ENCODE assay signal across 1 cellular context in the genomic region with DNA sequence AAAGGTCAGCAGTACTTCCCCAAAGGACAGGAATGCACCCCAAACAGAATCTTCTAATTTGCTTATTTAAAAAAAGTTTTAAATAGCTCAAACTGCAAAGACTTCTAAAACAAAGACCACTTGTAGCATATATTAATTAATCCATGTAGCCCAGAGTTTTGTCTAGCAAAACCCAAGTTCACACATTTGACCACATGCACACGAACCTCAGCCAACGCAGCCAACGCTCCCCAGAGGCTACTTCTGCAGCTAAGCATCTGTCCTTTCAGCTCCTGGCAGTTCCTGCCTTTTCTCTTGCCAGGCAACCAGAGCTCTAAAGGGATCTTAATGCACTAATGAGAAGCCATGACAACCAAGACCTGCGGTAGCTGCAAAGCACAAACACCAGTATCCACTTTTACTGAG.
TF ChIP-seq lines count a peak whose summit lies in the region.

No MANE protein-coding gene starts in this region.

TF ChIP-seq in GM23338, 12 proteins besides CTCF, POLR2A, EP300 and RAD21:
- TF ChIP-seq, protein P1, sequence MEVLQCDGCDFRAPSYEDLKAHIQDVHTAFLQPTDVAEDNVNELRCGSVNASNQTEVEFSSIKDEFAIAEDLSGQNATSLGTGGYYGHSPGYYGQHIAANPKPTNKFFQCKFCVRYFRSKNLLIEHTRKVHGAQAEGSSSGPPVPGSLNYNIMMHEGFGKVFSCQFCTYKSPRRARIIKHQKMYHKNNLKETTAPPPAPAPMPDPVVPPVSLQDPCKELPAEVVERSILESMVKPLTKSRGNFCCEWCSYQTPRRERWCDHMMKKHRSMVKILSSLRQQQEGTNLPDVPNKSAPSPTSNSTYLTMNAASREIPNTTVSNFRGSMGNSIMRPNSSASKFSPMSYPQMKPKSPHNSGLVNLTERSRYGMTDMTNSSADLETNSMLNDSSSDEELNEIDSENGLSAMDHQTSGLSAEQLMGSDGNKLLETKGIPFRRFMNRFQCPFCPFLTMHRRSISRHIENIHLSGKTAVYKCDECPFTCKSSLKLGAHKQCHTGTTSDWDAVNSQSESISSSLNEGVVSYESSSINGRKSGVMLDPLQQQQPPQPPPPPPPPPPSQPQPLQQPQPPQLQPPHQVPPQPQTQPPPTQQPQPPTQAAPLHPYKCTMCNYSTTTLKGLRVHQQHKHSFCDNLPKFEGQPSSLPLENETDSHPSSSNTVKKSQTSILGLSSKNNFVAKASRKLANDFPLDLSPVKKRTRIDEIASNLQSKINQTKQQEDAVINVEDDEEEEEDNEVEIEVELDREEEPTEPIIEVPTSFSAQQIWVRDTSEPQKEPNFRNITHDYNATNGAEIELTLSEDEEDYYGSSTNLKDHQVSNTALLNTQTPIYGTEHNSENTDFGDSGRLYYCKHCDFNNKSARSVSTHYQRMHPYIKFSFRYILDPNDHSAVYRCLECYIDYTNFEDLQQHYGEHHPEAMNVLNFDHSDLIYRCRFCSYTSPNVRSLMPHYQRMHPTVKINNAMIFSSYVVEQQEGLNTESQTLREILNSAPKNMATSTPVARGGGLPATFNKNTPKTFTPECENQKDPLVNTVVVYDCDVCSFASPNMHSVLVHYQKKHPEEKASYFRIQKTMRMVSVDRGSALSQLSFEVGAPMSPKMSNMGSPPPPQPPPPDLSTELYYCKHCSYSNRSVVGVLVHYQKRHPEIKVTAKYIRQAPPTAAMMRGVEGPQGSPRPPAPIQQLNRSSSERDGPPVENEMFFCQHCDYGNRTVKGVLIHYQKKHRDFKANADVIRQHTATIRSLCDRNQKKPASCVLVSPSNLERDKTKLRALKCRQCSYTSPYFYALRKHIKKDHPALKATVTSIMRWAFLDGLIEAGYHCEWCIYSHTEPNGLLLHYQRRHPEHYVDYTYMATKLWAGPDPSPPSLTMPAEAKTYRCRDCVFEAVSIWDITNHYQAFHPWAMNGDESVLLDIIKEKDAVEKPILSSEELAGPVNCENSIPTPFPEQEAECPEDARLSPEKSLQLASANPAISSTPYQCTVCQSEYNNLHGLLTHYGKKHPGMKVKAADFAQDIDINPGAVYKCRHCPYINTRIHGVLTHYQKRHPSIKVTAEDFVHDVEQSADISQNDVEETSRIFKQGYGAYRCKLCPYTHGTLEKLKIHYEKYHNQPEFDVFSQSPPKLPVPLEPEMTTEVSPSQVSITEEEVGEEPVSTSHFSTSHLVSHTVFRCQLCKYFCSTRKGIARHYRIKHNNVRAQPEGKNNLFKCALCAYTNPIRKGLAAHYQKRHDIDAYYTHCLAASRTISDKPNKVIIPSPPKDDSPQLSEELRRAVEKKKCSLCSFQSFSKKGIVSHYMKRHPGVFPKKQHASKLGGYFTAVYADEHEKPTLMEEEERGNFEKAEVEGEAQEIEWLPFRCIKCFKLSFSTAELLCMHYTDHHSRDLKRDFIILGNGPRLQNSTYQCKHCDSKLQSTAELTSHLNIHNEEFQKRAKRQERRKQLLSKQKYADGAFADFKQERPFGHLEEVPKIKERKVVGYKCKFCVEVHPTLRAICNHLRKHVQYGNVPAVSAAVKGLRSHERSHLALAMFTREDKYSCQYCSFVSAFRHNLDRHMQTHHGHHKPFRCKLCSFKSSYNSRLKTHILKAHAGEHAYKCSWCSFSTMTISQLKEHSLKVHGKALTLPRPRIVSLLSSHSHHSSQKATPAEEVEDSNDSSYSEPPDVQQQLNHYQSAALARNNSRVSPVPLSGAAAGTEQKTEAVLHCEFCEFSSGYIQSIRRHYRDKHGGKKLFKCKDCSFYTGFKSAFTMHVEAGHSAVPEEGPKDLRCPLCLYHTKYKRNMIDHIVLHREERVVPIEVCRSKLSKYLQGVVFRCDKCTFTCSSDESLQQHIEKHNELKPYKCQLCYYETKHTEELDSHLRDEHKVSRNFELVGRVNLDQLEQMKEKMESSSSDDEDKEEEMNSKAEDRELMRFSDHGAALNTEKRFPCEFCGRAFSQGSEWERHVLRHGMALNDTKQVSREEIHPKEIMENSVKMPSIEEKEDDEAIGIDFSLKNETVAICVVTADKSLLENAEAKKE (CRISPR knock-in tag; IDR thresholded peaks at IDR 0.05), result no peak
- no peak for TF ChIP-seq STAT1 (IDR thresholded peaks at IDR 0.05; ENCODE audit: unreplicated experiment)
- TF ChIP-seq, protein P2, sequence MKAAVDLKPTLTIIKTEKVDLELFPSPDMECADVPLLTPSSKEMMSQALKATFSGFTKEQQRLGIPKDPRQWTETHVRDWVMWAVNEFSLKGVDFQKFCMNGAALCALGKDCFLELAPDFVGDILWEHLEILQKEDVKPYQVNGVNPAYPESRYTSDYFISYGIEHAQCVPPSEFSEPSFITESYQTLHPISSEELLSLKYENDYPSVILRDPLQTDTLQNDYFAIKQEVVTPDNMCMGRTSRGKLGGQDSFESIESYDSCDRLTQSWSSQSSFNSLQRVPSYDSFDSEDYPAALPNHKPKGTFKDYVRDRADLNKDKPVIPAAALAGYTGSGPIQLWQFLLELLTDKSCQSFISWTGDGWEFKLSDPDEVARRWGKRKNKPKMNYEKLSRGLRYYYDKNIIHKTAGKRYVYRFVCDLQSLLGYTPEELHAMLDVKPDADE (IDR thresholded peaks at IDR 0.05), result no peak
- TF ChIP-seq ZNF331 (CRISPR knock-in tag; IDR thresholded peaks at IDR 0.05; ENCODE audit: low read depth), result no peak
- TF ChIP-seq, protein P3, sequence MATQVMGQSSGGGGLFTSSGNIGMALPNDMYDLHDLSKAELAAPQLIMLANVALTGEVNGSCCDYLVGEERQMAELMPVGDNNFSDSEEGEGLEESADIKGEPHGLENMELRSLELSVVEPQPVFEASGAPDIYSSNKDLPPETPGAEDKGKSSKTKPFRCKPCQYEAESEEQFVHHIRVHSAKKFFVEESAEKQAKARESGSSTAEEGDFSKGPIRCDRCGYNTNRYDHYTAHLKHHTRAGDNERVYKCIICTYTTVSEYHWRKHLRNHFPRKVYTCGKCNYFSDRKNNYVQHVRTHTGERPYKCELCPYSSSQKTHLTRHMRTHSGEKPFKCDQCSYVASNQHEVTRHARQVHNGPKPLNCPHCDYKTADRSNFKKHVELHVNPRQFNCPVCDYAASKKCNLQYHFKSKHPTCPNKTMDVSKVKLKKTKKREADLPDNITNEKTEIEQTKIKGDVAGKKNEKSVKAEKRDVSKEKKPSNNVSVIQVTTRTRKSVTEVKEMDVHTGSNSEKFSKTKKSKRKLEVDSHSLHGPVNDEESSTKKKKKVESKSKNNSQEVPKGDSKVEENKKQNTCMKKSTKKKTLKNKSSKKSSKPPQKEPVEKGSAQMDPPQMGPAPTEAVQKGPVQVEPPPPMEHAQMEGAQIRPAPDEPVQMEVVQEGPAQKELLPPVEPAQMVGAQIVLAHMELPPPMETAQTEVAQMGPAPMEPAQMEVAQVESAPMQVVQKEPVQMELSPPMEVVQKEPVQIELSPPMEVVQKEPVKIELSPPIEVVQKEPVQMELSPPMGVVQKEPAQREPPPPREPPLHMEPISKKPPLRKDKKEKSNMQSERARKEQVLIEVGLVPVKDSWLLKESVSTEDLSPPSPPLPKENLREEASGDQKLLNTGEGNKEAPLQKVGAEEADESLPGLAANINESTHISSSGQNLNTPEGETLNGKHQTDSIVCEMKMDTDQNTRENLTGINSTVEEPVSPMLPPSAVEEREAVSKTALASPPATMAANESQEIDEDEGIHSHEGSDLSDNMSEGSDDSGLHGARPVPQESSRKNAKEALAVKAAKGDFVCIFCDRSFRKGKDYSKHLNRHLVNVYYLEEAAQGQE (IDR thresholded peaks at IDR 0.05; ENCODE audit: unreplicated experiment), result no peak
- TF ChIP-seq POLR2AphosphoS5 (IDR thresholded peaks at IDR 0.05; ENCODE audit: low read depth), result no peak
- TF ChIP-seq ZNF114 (CRISPR knock-in tag; IDR thresholded peaks at IDR 0.05), result no peak
